ENCODE assay signal across 1 cellular context in the genomic region with DNA sequence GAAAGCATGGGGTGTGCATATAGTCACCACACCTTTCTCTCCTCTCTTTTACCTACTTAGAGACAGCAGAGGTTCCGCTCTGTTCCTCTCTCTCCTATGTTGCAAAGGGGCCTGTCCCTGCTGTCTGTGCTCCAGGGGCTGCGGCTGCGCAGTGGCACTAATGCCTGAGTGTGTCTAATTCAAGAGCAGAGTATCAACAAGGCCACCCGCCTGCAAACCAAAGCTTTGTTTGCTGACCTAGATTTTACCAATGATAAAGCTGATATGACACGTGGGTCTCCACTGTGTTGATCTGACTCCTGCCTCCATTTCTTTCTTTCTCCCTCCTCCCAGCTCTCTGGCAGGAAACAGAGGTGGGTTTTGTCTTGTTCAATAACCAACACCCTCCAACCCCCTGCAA.
A peak's percentile ranks its signal among the peaks of the same experiment; 100 is the strongest.
TF ChIP-seq lines count a peak whose summit lies in the region.

No MANE protein-coding gene starts in this region.

TF ChIP-seq in K562, 482 proteins besides CTCF, POLR2A, EP300 and RAD21 (continued from another document and continues in another):
- TF ChIP-seq CHD7 (IDR thresholded peaks at IDR 0.05; ENCODE audit: low read depth, low read length) (no peak), ARID3A (IDR thresholded peaks at IDR 0.05; ENCODE audit: borderline replicate concordance, low read depth, low read length) (no peak), ASH1L (IDR thresholded peaks at IDR 0.05; ENCODE audit: borderline replicate concordance, low read depth, partially characterized antibody) (no peak), RBM15 (IDR thresholded peaks at IDR 0.05; ENCODE audit: insufficient read depth, low read length) (no peak), FOSL1 (tag; conservative IDR thresholded peaks at IDR 0.05) (no peak), ZSCAN29 (IDR thresholded peaks at IDR 0.05) (no peak), KAT7 (CRISPR knock-in tag; IDR thresholded peaks at IDR 0.05; ENCODE audit: borderline replicate concordance) (no peak), SRF (CRISPR knock-in tag; IDR thresholded peaks at IDR 0.05) (no peak), ZNF75A (CRISPR knock-in tag; IDR thresholded peaks at IDR 0.05) (no peak), EWSR1 (IDR thresholded peaks at IDR 0.05; ENCODE audit: borderline replicate concordance, low read depth, partially characterized antibody) (no peak), FOXK2 (conservative IDR thresholded peaks at IDR 0.05 in 1 of 2, IDR thresholded peaks at IDR 0.05 in 1 of 2; ENCODE audit: low read depth in 2 of 2) (0 out of 4 replicates have a peak, but pooled peaks of 1 of the 2 experiments have one; percentile 33), FOXA3 (CRISPR knock-in tag; conservative IDR thresholded peaks at IDR 0.05 in 1 of 2, IDR thresholded peaks at IDR 0.05 in 1 of 2) (peak in 1 of 2 experiments; percentile 82; a peak in 2 of 4 replicates), ZNF583 (CRISPR knock-in tag; IDR thresholded peaks at IDR 0.05) (no peak), EP400 (IDR thresholded peaks at IDR 0.05) (no peak), THRA (IDR thresholded peaks at IDR 0.05) (no peak), ZNF174 (CRISPR knock-in tag; IDR thresholded peaks at IDR 0.05) (no peak), NFE2 (IDR thresholded peaks at IDR 0.05; ENCODE audit: low read depth) (no peak), TARDBP (IDR thresholded peaks at IDR 0.05) (no peak), KDM1A (IDR thresholded peaks at IDR 0.05) (no peak), FOS (IDR thresholded peaks at IDR 0.05; ENCODE audit: extremely low read depth, insufficient read length) (no peak), PBX2 (CRISPR knock-in tag; IDR thresholded peaks at IDR 0.05; ENCODE audit: low read depth) (no peak), PBX2 (tag; conservative IDR thresholded peaks at IDR 0.05; ENCODE audit: low read depth) (no peak), BCL6 (CRISPR knock-in tag; IDR thresholded peaks at IDR 0.05) (no peak), NRF1 (conservative IDR thresholded peaks at IDR 0.05 in 1 of 2, IDR thresholded peaks at IDR 0.05 in 1 of 2) (peak; percentile 83 to 86)
- TF ChIP-seq, protein P1, sequence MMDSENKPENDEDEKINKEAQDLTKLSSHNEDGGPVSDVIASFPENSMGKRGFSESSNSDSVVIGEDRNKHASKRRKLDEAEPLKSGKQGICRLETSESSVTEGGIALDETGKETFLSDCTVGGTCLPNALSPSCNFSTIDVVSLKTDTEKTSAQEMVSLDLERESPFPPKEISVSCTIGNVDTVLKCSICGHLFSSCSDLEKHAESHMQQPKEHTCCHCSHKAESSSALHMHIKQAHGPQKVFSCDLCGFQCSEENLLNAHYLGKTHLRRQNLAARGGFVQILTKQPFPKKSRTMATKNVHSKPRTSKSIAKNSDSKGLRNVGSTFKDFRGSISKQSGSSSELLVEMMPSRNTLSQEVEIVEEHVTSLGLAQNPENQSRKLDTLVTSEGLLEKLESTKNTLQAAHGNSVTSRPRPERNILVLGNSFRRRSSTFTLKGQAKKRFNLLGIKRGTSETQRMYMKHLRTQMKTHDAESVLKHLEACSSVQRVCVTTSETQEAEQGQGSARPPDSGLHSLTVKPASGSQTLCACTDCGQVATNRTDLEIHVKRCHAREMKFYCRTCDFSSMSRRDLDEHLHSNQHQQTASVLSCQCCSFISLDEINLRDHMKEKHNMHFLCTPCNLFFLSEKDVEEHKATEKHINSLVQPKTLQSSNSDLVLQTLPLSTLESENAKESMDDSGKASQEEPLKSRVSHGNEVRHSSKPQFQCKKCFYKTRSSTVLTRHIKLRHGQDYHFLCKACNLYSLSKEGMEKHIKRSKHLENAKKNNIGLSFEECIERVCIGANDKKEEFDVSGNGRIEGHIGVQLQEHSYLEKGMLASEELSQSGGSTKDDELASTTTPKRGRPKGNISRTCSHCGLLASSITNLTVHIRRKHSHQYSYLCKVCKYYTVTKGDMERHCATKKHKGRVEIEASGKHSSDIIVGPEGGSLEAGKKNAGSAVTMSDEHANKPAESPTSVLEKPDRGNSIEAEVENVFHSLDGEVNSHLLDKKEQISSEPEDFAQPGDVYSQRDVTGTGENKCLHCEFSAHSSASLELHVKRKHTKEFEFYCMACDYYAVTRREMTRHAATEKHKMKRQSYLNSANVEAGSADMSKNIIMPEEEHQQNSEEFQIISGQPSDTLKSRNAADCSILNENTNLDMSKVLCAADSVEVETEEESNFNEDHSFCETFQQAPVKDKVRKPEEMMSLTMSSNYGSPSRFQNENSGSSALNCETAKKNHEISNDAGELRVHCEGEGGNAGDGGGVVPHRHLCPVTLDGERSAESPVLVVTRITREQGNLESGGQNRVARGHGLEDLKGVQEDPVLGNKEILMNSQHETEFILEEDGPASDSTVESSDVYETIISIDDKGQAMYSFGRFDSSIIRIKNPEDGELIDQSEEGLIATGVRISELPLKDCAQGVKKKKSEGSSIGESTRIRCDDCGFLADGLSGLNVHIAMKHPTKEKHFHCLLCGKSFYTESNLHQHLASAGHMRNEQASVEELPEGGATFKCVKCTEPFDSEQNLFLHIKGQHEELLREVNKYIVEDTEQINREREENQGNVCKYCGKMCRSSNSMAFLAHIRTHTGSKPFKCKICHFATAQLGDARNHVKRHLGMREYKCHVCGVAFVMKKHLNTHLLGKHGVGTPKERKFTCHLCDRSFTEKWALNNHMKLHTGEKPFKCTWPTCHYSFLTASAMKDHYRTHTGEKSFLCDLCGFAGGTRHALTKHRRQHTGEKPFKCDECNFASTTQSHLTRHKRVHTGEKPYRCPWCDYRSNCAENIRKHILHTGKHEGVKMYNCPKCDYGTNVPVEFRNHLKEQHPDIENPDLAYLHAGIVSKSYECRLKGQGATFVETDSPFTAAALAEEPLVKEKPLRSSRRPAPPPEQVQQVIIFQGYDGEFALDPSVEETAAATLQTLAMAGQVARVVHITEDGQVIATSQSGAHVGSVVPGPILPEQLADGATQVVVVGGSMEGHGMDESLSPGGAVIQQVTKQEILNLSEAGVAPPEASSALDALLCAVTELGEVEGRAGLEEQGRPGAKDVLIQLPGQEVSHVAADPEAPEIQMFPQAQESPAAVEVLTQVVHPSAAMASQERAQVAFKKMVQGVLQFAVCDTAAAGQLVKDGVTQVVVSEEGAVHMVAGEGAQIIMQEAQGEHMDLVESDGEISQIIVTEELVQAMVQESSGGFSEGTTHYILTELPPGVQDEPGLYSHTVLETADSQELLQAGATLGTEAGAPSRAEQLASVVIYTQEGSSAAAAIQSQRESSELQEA (IDR thresholded peaks at IDR 0.05; ENCODE audit: low read depth): no peak
- TF ChIP-seq, protein P2, sequence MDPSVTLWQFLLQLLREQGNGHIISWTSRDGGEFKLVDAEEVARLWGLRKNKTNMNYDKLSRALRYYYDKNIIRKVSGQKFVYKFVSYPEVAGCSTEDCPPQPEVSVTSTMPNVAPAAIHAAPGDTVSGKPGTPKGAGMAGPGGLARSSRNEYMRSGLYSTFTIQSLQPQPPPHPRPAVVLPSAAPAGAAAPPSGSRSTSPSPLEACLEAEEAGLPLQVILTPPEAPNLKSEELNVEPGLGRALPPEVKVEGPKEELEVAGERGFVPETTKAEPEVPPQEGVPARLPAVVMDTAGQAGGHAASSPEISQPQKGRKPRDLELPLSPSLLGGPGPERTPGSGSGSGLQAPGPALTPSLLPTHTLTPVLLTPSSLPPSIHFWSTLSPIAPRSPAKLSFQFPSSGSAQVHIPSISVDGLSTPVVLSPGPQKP (CRISPR knock-in tag; IDR thresholded peaks at IDR 0.05): no peak
